Comparison of ENCODE assay signal across 9 cellular contexts in the genomic region with DNA sequence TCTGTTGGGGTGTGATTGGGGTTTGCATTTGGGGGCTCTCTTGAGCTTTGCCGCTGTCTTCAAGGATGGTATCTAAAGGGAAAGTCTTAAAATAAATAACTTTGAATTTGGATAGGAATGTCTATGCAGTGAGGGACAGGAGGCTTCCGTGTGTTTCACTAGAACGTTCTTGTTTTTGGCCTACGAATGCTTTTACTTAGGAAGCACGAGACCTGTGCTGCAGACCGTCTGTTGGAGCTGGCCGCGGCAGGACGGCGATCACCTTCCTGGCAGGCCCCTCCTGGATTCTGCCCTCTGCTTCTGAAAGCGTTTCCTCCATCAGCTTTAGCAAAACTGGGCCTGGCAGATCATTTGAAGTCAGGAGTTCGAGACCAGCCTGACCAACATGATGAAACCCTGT. TPM values are rescaled to one million over a fixed set of nuclear protein-coding genes. Genes with fewer than 3 reads are reported as not detected.
DNase-seq lines count a peak whose midpoint lies in the region; ATAC-seq and TF ChIP-seq lines count a peak whose summit lies in the region.
"Had no signal": no experiment of that assay in that cellular context is flagged by ENCODE, and none has a peak within 500 bp of the region (broad histone marks: within the 10 kb centered on the region; RNA-seq: fewer than 3 reads in every experiment).

No MANE protein-coding gene starts in this region.

- no peak for TF ChIP-seq CTCF in heart right ventricle (IDR thresholded peaks at IDR 0.05)
- no peak for TF ChIP-seq CTCF in dorsolateral prefrontal cortex (IDR thresholded peaks at IDR 0.05 in 54 of 56, conservative IDR thresholded peaks at IDR 0.05 in 2 of 56; ENCODE audit: low read depth in 1 of 56, partially characterized antibody in 56 of 56)
- no peak for TF ChIP-seq CTCF in vagina (IDR thresholded peaks at IDR 0.05)

- intact Hi-C loops in heart right ventricle (cut with DNase I): no loop called here
- intact Hi-C loops in Right ventricle myocardium superior (cut with DNase I): no loop called here
- intact Hi-C loops in dorsolateral prefrontal cortex (cut with DNase I): no loop called here
- intact Hi-C loops in vagina (cut with DNase I): no loop called here

- H3K9me3 ChIP-seq in heart right ventricle (no peaks in the 10 kb centered on the region), vagina (no peaks in the 10 kb centered on the region)

- DNase-seq in heart right ventricle (no peak), Right ventricle myocardium superior (no peak), dorsolateral prefrontal cortex (no peak), vagina (ENCODE audit: extremely low spot score in 2 of 2) (no peak), NCI-H748 treated with DMSO at 0.1 percent for 48 hours (lab: John Stamatoyannopoulos, UW) (no peak), NCI-H187 (lab: John Stamatoyannopoulos, UW) (no peak)
- no peak for DNase-seq in naive thymus-derived CD8-positive, alpha-beta T cell
- DNase-seq in effector CD8-positive, alpha-beta T cell (lab: John Stamatoyannopoulos, UW): no peak
- DNase-seq: DMS53 had no signal

- peak overlapping the region; percentile 93 to 99 (median 98) for H3K27ac Mint-ChIP-seq in naive thymus-derived CD8-positive, alpha-beta T cell

- peaks cover 0 to 43% (median 0%) of the 10 kb centered on the region in 9 donors for H3K36me3 ChIP-seq in heart right ventricle
- H3K36me3 ChIP-seq in vagina: no peaks in the 10 kb centered on the region

- H3K27ac ChIP-seq in heart right ventricle (peak overlapping the region; percentile 68 to 97 (median 91)), dorsolateral prefrontal cortex (peak overlapping the region; percentile 78 to 99 (median 96)), vagina (peak overlapping the region; percentile 96)

- H3K4me3 ChIP-seq in heart right ventricle: peak overlapping the region in 8 of 10 donors; percentile 25 to 62 (median 56)
- H3K4me3 ChIP-seq in dorsolateral prefrontal cortex: peak overlapping the region in 53 of 59 donors; percentile 21 to 76 (median 61)
- H3K4me3 ChIP-seq in vagina: peak overlapping the region; percentile 50 to 53

- H3K27me3 ChIP-seq in heart right ventricle (no peaks in the 10 kb centered on the region), dorsolateral prefrontal cortex (no peaks in the 10 kb centered on the region), vagina (no peaks in the 10 kb centered on the region)

- POLR2A ChIA-PET in naive thymus-derived CD8-positive, alpha-beta T cell (lab: Charles Lee): interaction anchor here (0.6 to 5.0 kb wide), 12 partner anchors 8 to 84 kb away, joined by 3 to 61 read pairs (median 6); partner anchors contain the start of genes AP5Z1 and FOXK1

- no peak for TF ChIP-seq POLR2A in vagina (IDR thresholded peaks at IDR 0.05)

- ATAC-seq in heart right ventricle (peak in 4 of 8 donors; percentile 2 to 17 (median 15)), Right ventricle myocardium superior (ENCODE audit: poor library complexity) (no peak)
- no peak for ATAC-seq in naive thymus-derived CD8-positive, alpha-beta T cell

- peaks cover 22 to 77% (median 63%) of the 10 kb centered on the region in 4 donors for H3K4me1 Mint-ChIP-seq in naive thymus-derived CD8-positive, alpha-beta T cell

- no peaks in the 10 kb centered on the region for H3K27me3 Mint-ChIP-seq in naive thymus-derived CD8-positive, alpha-beta T cell

- H3K36me3 Mint-ChIP-seq in naive thymus-derived CD8-positive, alpha-beta T cell: peaks cover 0 to 20% (median 0%) of the 10 kb centered on the region in 3 donors

- no peaks in the 10 kb centered on the region for H3K9me3 Mint-ChIP-seq in naive thymus-derived CD8-positive, alpha-beta T cell

- peak overlapping the region; percentile 82 to 97 (median 93) for H3K4me3 Mint-ChIP-seq in naive thymus-derived CD8-positive, alpha-beta T cell

- 35 to 41% methylated on average over 12 of the region's 12 CpGs for WGBS in heart right ventricle, 2 donors

- H3K4me1 ChIP-seq in heart right ventricle: peaks cover 9 to 97% (median 61%) of the 10 kb centered on the region in 9 donors
- peaks cover 67% of the 10 kb centered on the region for H3K4me1 ChIP-seq in vagina

RNA-seq across cellular contexts. Expression of gene FOXK1, which starts 44.0 kb away (rescaled TPM):
- total RNA-seq in heart right ventricle (10 to 100 TPM; 17.6 to 30.6 (median 25.4) TPM), Right ventricle myocardium superior (16.8 TPM), dorsolateral prefrontal cortex (10 to 100 TPM; 45.2 to 88.6 (median 58.7) TPM), vagina (28.5 TPM)
- polyA plus RNA-seq in heart right ventricle: 1 to 10 TPM; 3.6 to 9.8 TPM
- 10 to 100 TPM; 71.5 to 78.5 TPM for total RNA-seq in naive thymus-derived CD8-positive, alpha-beta T cell
- polyA plus RNA-seq in naive thymus-derived CD8-positive, alpha-beta T cell: 1 to 10 TPM; 2.3 to 5.6 (median 3.6) TPM

RNA-seq across cellular contexts. Expression of gene AP5Z1, which starts 49.4 kb away (rescaled TPM):
- 10 to 100 TPM in 7 of 10 donors, 1 to 10 TPM in 3; 8.5 to 16.7 (median 12.4) TPM for total RNA-seq in heart right ventricle
- polyA plus RNA-seq in heart right ventricle: 10 to 100 TPM; 20.0 to 30.9 TPM
- total RNA-seq in Right ventricle myocardium superior: 12.7 TPM
- 10 to 100 TPM; 24.1 to 55.6 (median 34.6) TPM for total RNA-seq in dorsolateral prefrontal cortex
- total RNA-seq in naive thymus-derived CD8-positive, alpha-beta T cell: 100 to 1,000 TPM; 109 to 111 TPM
- polyA plus RNA-seq in naive thymus-derived CD8-positive, alpha-beta T cell: 10 to 100 TPM; 25.2 to 44.1 (median 34.1) TPM
- total RNA-seq in vagina: 40.5 TPM
